ENCODE assay signal across 8 cellular contexts in genomic region chr3:28241221-28242160, GRCh38. TPM values are rescaled to one million over a fixed set of nuclear protein-coding genes. Genes with fewer than 3 reads are reported as not detected.
DNase-seq lines count a peak whose midpoint lies in the region; ATAC-seq and TF ChIP-seq lines count a peak whose summit lies in the region.

Gene CMC1 (plus strand): TSS chr3:28241619. CDS start chr3:28241794, 175 bp downstream.

- TF ChIP-seq CTCF in AG04450 (IDR thresholded peaks at IDR 0.05; ENCODE audit: low read depth, low read length) (no peak), WTC11 (IDR thresholded peaks at IDR 0.05) (no peak), cardiac fibroblast (IDR thresholded peaks at IDR 0.05; ENCODE audit: low read depth, low read length) (no peak)

- H3K4me3 ChIP-seq in AG04450 (ENCODE audit: low read depth, low read length) (peak within 1 kb of the TSS; percentile 86), cardiac fibroblast (replicated peaks in 1 of 2; ENCODE audit: low read depth in 2 of 2, low read length in 2 of 2) (peak within 1 kb of the TSS; percentile 75 to 89)

- H3K4me3 Mint-ChIP-seq in WTC11: peak within 1 kb of the TSS; percentile 84

- no peak within 1 kb of the TSS for H3K27ac ChIP-seq in AG04450 (ENCODE audit: low read depth, low read length)

- H3K27ac Mint-ChIP-seq in WTC11: peak within 1 kb of the TSS; percentile 91

- H3K27me3 ChIP-seq in AG04450 (ENCODE audit: control insufficient read depth, insufficient read depth, low read length): no peaks in the 10 kb centered on the region

- ATAC-seq in GM18909 (IDR thresholded peaks at IDR 0.05; ENCODE audit: poor library complexity, unreplicated experiment): peak; percentile 98
- ATAC-seq in HG03175 (IDR thresholded peaks at IDR 0.05; ENCODE audit: unreplicated experiment): peak; percentile 94
- peak; percentile 91 for ATAC-seq in WTC11

- H3K4me1 Mint-ChIP-seq in WTC11: peaks cover 69% of the 10 kb centered on the region

- POLR2A ChIA-PET in AG04450 (lab: Yijun Ruan, JAX) (no interaction called here), WTC11 (lab: Charles Lee) (interaction anchor here (0.5 to 1.3 kb wide), 6 partner anchors 15 to 279 kb away, joined by 3 to 10 read pairs (median 4); partner anchors contain the start of genes AZI2 and ZCWPW2)

- H3K9me3 Mint-ChIP-seq in WTC11: peaks cover 6% of the 10 kb centered on the region

- no peaks in the 10 kb centered on the region for H3K27me3 Mint-ChIP-seq in WTC11 (ENCODE audit: low read depth)

- no peaks in the 10 kb centered on the region for H3K36me3 Mint-ChIP-seq in WTC11

- DNase-seq in AG04450 (ENCODE audit: low read depth, low spot score) (peak; percentile 86), NCI-H226 (peak; percentile 92), WTC11 (ENCODE audit: low spot score) (peak; percentile 99), cardiac fibroblast (ENCODE audit: low read depth in 2 of 2) (peak; percentile 97 to 98), iPS-NIHi7 (ENCODE audit: extremely low spot score) (peak; percentile 97), smooth muscle cell of the brain vasculature (ENCODE audit: low read depth, low spot score) (peak; percentile 87)

- H3K9me3 ChIP-seq in AG04450 (ENCODE audit: control insufficient read depth, insufficient read depth, low read length): peaks cover 4% of the 10 kb centered on the region; the same call in 1 of the 2 replicates

- CTCF ChIA-PET in AG04450 (lab: Charles Lee) (interaction anchor here (0.5 to 1.0 kb wide), 2 partner anchors 194 to 530 kb away, joined by 3 to 4 read pairs; no protein-coding TSS in a partner anchor), WTC11 (lab: Charles Lee) (interaction anchor here (0.6 to 2.3 kb wide), 5 partner anchors 28 to 1618 kb away, joined by 3 to 8 read pairs (median 3); partner anchors contain the start of gene EOMES)

TF ChIP-seq in WTC11, 78 proteins besides CTCF, POLR2A, EP300 and RAD21 (continues in another document):
- TF ChIP-seq SOX15 (CRISPR knock-in tag; IDR thresholded peaks at IDR 0.05) (no peak), ZBTB21 (CRISPR knock-in tag; IDR thresholded peaks at IDR 0.05; ENCODE audit: borderline replicate concordance) (0 out of 2 replicates have a peak, but pooled peaks have one; percentile 45), ZNF671 (CRISPR knock-in tag; IDR thresholded peaks at IDR 0.05) (no peak), E2F5 (CRISPR knock-in tag; IDR thresholded peaks at IDR 0.05) (peak; percentile 49; the same call in 1 of the 2 replicates), NR2C2 (CRISPR knock-in tag; IDR thresholded peaks at IDR 0.05) (0 out of 2 replicates have a peak, but pooled peaks have one; percentile 31), NFYB (CRISPR knock-in tag; conservative IDR thresholded peaks at IDR 0.05; ENCODE audit: low read depth) (no peak), NFATC4 (CRISPR knock-in tag; IDR thresholded peaks at IDR 0.05) (no peak), NFE2L1 (CRISPR knock-in tag; IDR thresholded peaks at IDR 0.05) (no peak), ZNF138 (CRISPR knock-in tag; conservative IDR thresholded peaks at IDR 0.05) (no peak), CBFB (CRISPR knock-in tag; IDR thresholded peaks at IDR 0.05; ENCODE audit: low read depth) (peak; percentile 34; the same call in 1 of the 2 replicates), GABPB1 (CRISPR knock-in tag; IDR thresholded peaks at IDR 0.05) (peak; percentile 62), ZNF423 (CRISPR knock-in tag; IDR thresholded peaks at IDR 0.05) (no peak), ETV6 (CRISPR knock-in tag; IDR thresholded peaks at IDR 0.05) (peak; percentile 98), ZNF512 (CRISPR knock-in tag; IDR thresholded peaks at IDR 0.05; ENCODE audit: borderline replicate concordance) (no peak), E2F4 (CRISPR knock-in tag; IDR thresholded peaks at IDR 0.05; ENCODE audit: borderline replicate concordance, low read depth) (no peak), PREB (CRISPR knock-in tag; IDR thresholded peaks at IDR 0.05; ENCODE audit: borderline replicate concordance) (0 out of 2 replicates have a peak, but pooled peaks have one; percentile 61), ZNF532 (CRISPR knock-in tag; IDR thresholded peaks at IDR 0.05; ENCODE audit: borderline replicate concordance) (no peak; the same call in 1 of the 2 replicates), SP1 (CRISPR knock-in tag; conservative IDR thresholded peaks at IDR 0.05) (peak; percentile 92), FOXJ3 (CRISPR knock-in tag; IDR thresholded peaks at IDR 0.05; ENCODE audit: borderline replicate concordance) (no peak)

RNA-seq across cellular contexts. Expression of gene CMC1, which starts in this region (rescaled TPM):
- 21.7 and 30.3 TPM in 2 replicates for polyA plus RNA-seq in AG04450 (2011; rRNA removed)
- 2.8 and 3.6 TPM in 2 replicates for polyA minus RNA-seq in AG04450 (2011; rRNA and poly(A)+ RNA removed)
- 25.3 to 29.6 TPM (median 26.4 TPM) in 3 replicates for total RNA-seq in WTC11 (2021)
